Comparison of ENCODE assay signal across 18 cellular contexts in genomic region chrX:69287025-69287540, GRCh38.
"Had no signal": no experiment of that assay in that cellular context is flagged by ENCODE, and none has a peak within 500 bp of the region (broad histone marks: within the 10 kb centered on the region; RNA-seq: fewer than 3 reads in every experiment).

No MANE protein-coding gene starts in this region.

- H3K36me3 ChIP-seq: left ventricle myocardium inferior, lower lobe of right lung, neutrophil, right atrium auricular region had no signal

- H3K27ac Mint-ChIP-seq: memory B cell, mesothelial cell of epicardium, natural killer cell, type B pancreatic cell had no signal

- FAIRE-seq: colon, keratinocyte, urothelium cell line had no signal

- H3K4me2 ChIP-seq: smooth muscle cell had no signal

- H3K27me3 ChIP-seq: foreskin keratinocyte, neutrophil, right atrium auricular region had no signal

- H3K9me3 Mint-ChIP-seq: immature natural killer cell, memory B cell, mesothelial cell of epicardium, natural killer cell, type B pancreatic cell had no signal

- H3K4me3 ChIP-seq: left ventricle myocardium inferior, lower lobe of right lung, right atrium auricular region, smooth muscle cell had no signal

- H3K36me3 Mint-ChIP-seq: immature natural killer cell, memory B cell, mesothelial cell of epicardium, natural killer cell, type B pancreatic cell had no signal

- ATAC-seq: foreskin keratinocyte, natural killer cell had no signal

- DNase-seq: dermis blood vessel endothelial cell; erythroblast; foreskin keratinocyte; immature natural killer cell; left ventricle myocardium inferior; lower lobe of right lung; natural killer cell; stimulated activated CD4-positive, alpha-beta T cell treated with anti-CD3 and anti-CD28 coated beads, Interleukin-2, amount 100 ng/mL, for 48 hours; stimulated activated naive CD4-positive, alpha-beta T cell treated with Interleukin-2 at 50 U/mL for 16 hours had no signal

- H3K4me3 Mint-ChIP-seq: memory B cell, mesothelial cell of epicardium, natural killer cell, type B pancreatic cell had no signal

- H3K27me3 Mint-ChIP-seq: memory B cell, type B pancreatic cell had no signal

- H3K4me1 ChIP-seq: lower lobe of right lung had no signal

- H3K4me1 Mint-ChIP-seq: natural killer cell had no signal

- H3K9me3 ChIP-seq: left ventricle myocardium inferior, lower lobe of right lung, neutrophil, right atrium auricular region had no signal

- H3K27ac ChIP-seq: foreskin keratinocyte, left ventricle myocardium inferior, lower lobe of right lung, neutrophil, right atrium auricular region had no signal
